8 cellular contexts compared by ENCODE assay signal in genomic region chr6:83055366-83055964, GRCh38. TPM values are rescaled to one million over a fixed set of nuclear protein-coding genes. Genes with fewer than 3 reads are reported as not detected.
DNase-seq lines count a peak whose midpoint lies in the region; ATAC-seq and TF ChIP-seq lines count a peak whose summit lies in the region.

No MANE protein-coding gene starts in this region.

- TF ChIP-seq CTCF in CD14-positive monocyte (IDR thresholded peaks at IDR 0.05), result peak; percentile 86
- TF ChIP-seq CTCF in mammary epithelial cell (conservative IDR thresholded peaks at IDR 0.05 in 1 of 2, IDR thresholded peaks at IDR 0.05 in 1 of 2; ENCODE audit: extremely low read depth in 1 of 2, insufficient read depth in 1 of 2, low read depth in 1 of 2, low read length in 2 of 2), result peak; percentile 75 to 77
- TF ChIP-seq CTCF in omental fat pad (IDR thresholded peaks at IDR 0.05), result peak in 1 of 3 donors; percentile 82

- H3K4me2 ChIP-seq in mammary epithelial cell (ENCODE audit: insufficient read depth, low read depth, low read length), result no peak overlapping the region

- H3K27me3 ChIP-seq in mammary epithelial cell (ENCODE audit: insufficient read depth, low read length), result no peaks in the 10 kb centered on the region

- peaks cover 2% of the 10 kb centered on the region for H4K20me1 ChIP-seq in mammary epithelial cell (ENCODE audit: insufficient read depth, low read length)

- no TSS peak for BruUV-seq in mammary epithelial cell (replicated peaks; lab: Mats Ljungman, UMichigan)

- in situ Hi-C loops in mammary epithelial cell (cut with MboI; ENCODE audit: low sequenced_read_pairs in 2 of 2), result loop anchor here (5.0 to 25.0 kb wide), 4 partner anchors 441 to 801 kb away; partner anchors contain the start of gene PRSS35 (in 1 of the 2)

- H3K9me3 Mint-ChIP-seq in CD14-positive monocyte, result no peaks in the 10 kb centered on the region

- no peaks in the 10 kb centered on the region for H3K4me1 ChIP-seq in mammary epithelial cell (ENCODE audit: insufficient read depth, low read length)

- WGBS in mammary epithelial cell (ENCODE audit: low coverage, missing lambda C conversion rate), result 17% methylated on average over 6 of the region's 6 CpGs

- TF ChIP-seq EP300 in Ishikawa (IDR thresholded peaks at IDR 0.05; ENCODE audit: borderline replicate concordance), result no peak

- no peak overlapping the region for H3K27ac Mint-ChIP-seq in CD14-positive monocyte

- H3K36me3 ChIP-seq in mammary epithelial cell (ENCODE audit: insufficient read depth, low read length), result peaks cover 3% of the 10 kb centered on the region

- ATAC-seq in GM18861 (IDR thresholded peaks at IDR 0.05; ENCODE audit: unreplicated experiment) (peak; percentile 43), SK-N-SH treated with all-trans-retinoic acid at 6 μM for 48 hours (peak; percentile 59), omental fat pad (ENCODE audit: low FRiP score) (no peak)

- H3K27ac ChIP-seq in mammary epithelial cell (ENCODE audit: insufficient read depth, low read depth, low read length), result no peak overlapping the region

- intact Hi-C loops in CD14-positive monocyte (cut with micrococcal nuclease), result loop anchor here (5.0 kb wide), 1 partner anchor 803 kb away; no protein-coding TSS in a partner anchor
- intact Hi-C loops in mammary epithelial cell (cut with micrococcal nuclease), result loop anchor here (1.0 to 10.0 kb wide), 7 partner anchors 161 to 803 kb away; no protein-coding TSS in a partner anchor

- H3K79me2 ChIP-seq in mammary epithelial cell (ENCODE audit: insufficient read depth, low read length), result peaks cover 6% of the 10 kb centered on the region

- H3K4me3 Mint-ChIP-seq in CD14-positive monocyte, result no peak overlapping the region

- dilution Hi-C loops in mammary epithelial cell (cut with HindIII; ENCODE audit: low sequenced_read_pairs), result no loop called here

- no peaks in the 10 kb centered on the region for H3K9me3 ChIP-seq in mammary epithelial cell (replicated peaks; ENCODE audit: insufficient read depth, low read length)

- peaks cover 2% of the 10 kb centered on the region for H3K4me1 Mint-ChIP-seq in CD14-positive monocyte

- peaks cover 5 to 15% of the 10 kb centered on the region in 2 donors for H3K36me3 Mint-ChIP-seq in CD14-positive monocyte

- H3K4me3 ChIP-seq in mammary epithelial cell (replicated peaks in 1 of 3; ENCODE audit: insufficient read depth in 1 of 3, low read depth in 2 of 3, low read length in 3 of 3), result no peak overlapping the region

- no peak overlapping the region for H2AFZ ChIP-seq in mammary epithelial cell (ENCODE audit: low read depth, low read length)

- DNase-seq in CD14-positive monocyte (ENCODE audit: low spot score), result no peak
- DNase-seq in mammary epithelial cell, result no peak
- DNase-seq in inferior parietal cortex (ENCODE audit: extremely low spot score), result peak; percentile 85
- peak; percentile 22 for DNase-seq in stimulated activated CD4-positive, alpha-beta T cell treated with anti-CD3 and anti-CD28 coated beads, Interleukin-1b, Interleukin-23, amount 100 ng/mL, for 48 hours
- no peak for DNase-seq in omental fat pad (ENCODE audit: low spot score)

- peaks cover 0 to 2% (median 2%) of the 10 kb centered on the region in 3 donors for H3K27me3 Mint-ChIP-seq in CD14-positive monocyte (ENCODE audit: low read depth in 3 of 3)

- no peak overlapping the region for H3K9ac ChIP-seq in mammary epithelial cell (ENCODE audit: insufficient read depth, low read length)

- peak; percentile 76 for TF ChIP-seq RAD21 in Ishikawa (IDR thresholded peaks at IDR 0.05; ENCODE audit: low read depth)

- CTCF ChIA-PET in mammary epithelial cell (lab: Charles Lee; ENCODE audit: low non-redundant PET), result no interaction called here

TF ChIP-seq in Ishikawa, 13 proteins besides CTCF, POLR2A, EP300 and RAD21:
- no peak for TF ChIP-seq ZBTB7A (IDR thresholded peaks at IDR 0.05; ENCODE audit: low read depth)
- no peak for TF ChIP-seq CEBPB (IDR thresholded peaks at IDR 0.05)
- TF ChIP-seq EGR1 (IDR thresholded peaks at IDR 0.05), result no peak
- no peak for TF ChIP-seq TAF1 (IDR thresholded peaks at IDR 0.05; ENCODE audit: low read depth)
- TF ChIP-seq TEAD4 (IDR thresholded peaks at IDR 0.05), result no peak
- TF ChIP-seq, protein P1, sequence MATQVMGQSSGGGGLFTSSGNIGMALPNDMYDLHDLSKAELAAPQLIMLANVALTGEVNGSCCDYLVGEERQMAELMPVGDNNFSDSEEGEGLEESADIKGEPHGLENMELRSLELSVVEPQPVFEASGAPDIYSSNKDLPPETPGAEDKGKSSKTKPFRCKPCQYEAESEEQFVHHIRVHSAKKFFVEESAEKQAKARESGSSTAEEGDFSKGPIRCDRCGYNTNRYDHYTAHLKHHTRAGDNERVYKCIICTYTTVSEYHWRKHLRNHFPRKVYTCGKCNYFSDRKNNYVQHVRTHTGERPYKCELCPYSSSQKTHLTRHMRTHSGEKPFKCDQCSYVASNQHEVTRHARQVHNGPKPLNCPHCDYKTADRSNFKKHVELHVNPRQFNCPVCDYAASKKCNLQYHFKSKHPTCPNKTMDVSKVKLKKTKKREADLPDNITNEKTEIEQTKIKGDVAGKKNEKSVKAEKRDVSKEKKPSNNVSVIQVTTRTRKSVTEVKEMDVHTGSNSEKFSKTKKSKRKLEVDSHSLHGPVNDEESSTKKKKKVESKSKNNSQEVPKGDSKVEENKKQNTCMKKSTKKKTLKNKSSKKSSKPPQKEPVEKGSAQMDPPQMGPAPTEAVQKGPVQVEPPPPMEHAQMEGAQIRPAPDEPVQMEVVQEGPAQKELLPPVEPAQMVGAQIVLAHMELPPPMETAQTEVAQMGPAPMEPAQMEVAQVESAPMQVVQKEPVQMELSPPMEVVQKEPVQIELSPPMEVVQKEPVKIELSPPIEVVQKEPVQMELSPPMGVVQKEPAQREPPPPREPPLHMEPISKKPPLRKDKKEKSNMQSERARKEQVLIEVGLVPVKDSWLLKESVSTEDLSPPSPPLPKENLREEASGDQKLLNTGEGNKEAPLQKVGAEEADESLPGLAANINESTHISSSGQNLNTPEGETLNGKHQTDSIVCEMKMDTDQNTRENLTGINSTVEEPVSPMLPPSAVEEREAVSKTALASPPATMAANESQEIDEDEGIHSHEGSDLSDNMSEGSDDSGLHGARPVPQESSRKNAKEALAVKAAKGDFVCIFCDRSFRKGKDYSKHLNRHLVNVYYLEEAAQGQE (IDR thresholded peaks at IDR 0.05; ENCODE audit: low read depth), result no peak
- no peak for TF ChIP-seq MAX (IDR thresholded peaks at IDR 0.05)
- TF ChIP-seq NFIC (IDR thresholded peaks at IDR 0.05), result no peak
- no peak for TF ChIP-seq YY1 (IDR thresholded peaks at IDR 0.05; ENCODE audit: low read depth)
TF ChIP-seq in Ishikawa: peak in this region for 0.

TF ChIP-seq in SK-N-SH treated with all-trans-retinoic acid at 6 μM for 48 hours, 23 proteins besides CTCF, POLR2A, EP300 and RAD21:
- no peak for TF ChIP-seq TCF4 (CRISPR knock-in tag; IDR thresholded peaks at IDR 0.05; ENCODE audit: borderline replicate concordance)
- no peak for TF ChIP-seq TOX (CRISPR knock-in tag; IDR thresholded peaks at IDR 0.05; ENCODE audit: borderline replicate concordance)
- no peak for TF ChIP-seq CREB5 (CRISPR knock-in tag; IDR thresholded peaks at IDR 0.05; ENCODE audit: low read depth)
- TF ChIP-seq ESRRG (CRISPR knock-in tag; IDR thresholded peaks at IDR 0.05), result no peak

RNA-seq across cellular contexts. Expression of gene UBE3D, which starts 10.2 kb away (rescaled TPM):
- polyA plus RNA-seq in CD14-positive monocyte, result 1 to 10 TPM; 1.1 to 1.7 TPM
- 1 to 10 TPM; 5.3 to 6.3 TPM for total RNA-seq in mammary epithelial cell
- 2.9 TPM for polyA plus RNA-seq in mammary epithelial cell
- polyA minus RNA-seq in mammary epithelial cell, result 6.5 TPM
- 10 to 100 TPM in 1 of 4 donors, 1 to 10 TPM in 3; 6.1 to 17.5 (median 7.5) TPM for total RNA-seq in omental fat pad

RNA-seq across cellular contexts. Expression of gene DOP1A, which starts 12.0 kb away (rescaled TPM):
- 1 to 10 TPM; 2.1 to 2.5 TPM for polyA plus RNA-seq in CD14-positive monocyte
- total RNA-seq in mammary epithelial cell, result 10 to 100 TPM; 24.3 to 74.3 TPM
- polyA plus RNA-seq in mammary epithelial cell, result 6.3 TPM
- 50.2 TPM for polyA minus RNA-seq in mammary epithelial cell
- total RNA-seq in omental fat pad, result 10 to 100 TPM; 20.2 to 33.4 (median 22.4) TPM

Comparison
In these comparisons a context has a peak if more than half of its experiments do, and no peak if none do; other contexts are left out.
1. DNase-seq: peak in inferior parietal cortex (single experiment) and stimulated activated CD4-positive, alpha-beta T cell treated with anti-CD3 and anti-CD28 coated beads, Interleukin-1b, Interleukin-23, amount 100 ng/mL, for 48 hours (single experiment); none in CD14-positive monocyte (single experiment), mammary epithelial cell (single experiment) and omental fat pad (single experiment).